23 cellular contexts compared by ENCODE assay signal in the genomic region with DNA sequence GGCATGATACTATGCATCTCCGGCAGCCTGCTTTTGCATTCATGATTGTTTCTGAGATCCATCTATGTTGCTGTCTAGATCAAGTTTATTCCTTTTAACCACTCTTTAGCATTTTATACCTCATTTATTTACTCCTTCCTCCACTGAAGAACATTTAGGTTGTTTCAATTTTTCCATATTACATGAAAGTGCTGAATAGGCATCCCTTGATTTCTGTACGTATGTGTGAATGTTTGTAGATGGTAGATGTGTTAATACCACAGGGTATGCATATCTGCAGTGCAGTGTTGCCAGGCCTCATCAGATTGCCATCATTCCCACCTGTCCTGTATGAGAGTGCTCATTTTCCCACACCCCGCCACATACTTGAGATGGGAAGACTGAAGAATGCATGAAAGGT.
"Had no signal": no experiment of that assay in that cellular context is flagged by ENCODE, and none has a peak within 500 bp of the region (broad histone marks: within the 10 kb centered on the region; RNA-seq: fewer than 3 reads in every experiment).

No MANE protein-coding gene starts in this region.

- H3K4me1 Mint-ChIP-seq: mesothelial cell of epicardium had no signal

- H3K27me3 Mint-ChIP-seq: activated naive CD8-positive, alpha-beta T cell treated with anti-CD3 and anti-CD28 coated beads, Interleukin-2, amount 10 ng/mL, durations not matched to agents 7 days and 5 days; naive thymus-derived CD4-positive, alpha-beta T cell; progenitor cell of endocrine pancreas had no signal

- H3K9me3 Mint-ChIP-seq: activated naive CD8-positive, alpha-beta T cell treated with anti-CD3 and anti-CD28 coated beads, Interleukin-2, amount 10 ng/mL, durations not matched to agents 7 days and 5 days; mesothelial cell of epicardium; naive thymus-derived CD4-positive, alpha-beta T cell had no signal

- ATAC-seq: activated CD4-positive, CD25-positive, alpha-beta regulatory T cell treated with anti-CD3 and anti-CD28 coated beads, Interleukin-2, amount 50 U/mL, for 24 hours; gastroesophageal sphincter; left colon; naive thymus-derived CD4-positive, alpha-beta T cell; right lobe of liver had no signal

- DNase-seq: activated CD4-positive, alpha-beta T cell treated with anti-CD3 and anti-CD28 coated beads for 48 hours; activated CD4-positive, alpha-beta T cell treated with anti-CD3 and anti-CD28 coated beads, Interleukin-2, amount 50 U/mL, for 48 hours; activated effector memory CD4-positive, alpha-beta T cell treated with Interleukin-2 at 50 U/mL for 16 hours; activated naive CD4-positive, alpha-beta T cell treated with Interleukin-2 at 50 U/mL for 16 hours; activated naive CD8-positive, alpha-beta T cell treated with anti-CD3 and anti-CD28 coated beads, Interleukin-2, amount 10 ng/mL, durations not matched to agents 7 days and 5 days; activated T-cell treated with anti-CD3 and anti-CD28 coated beads, Interleukin-2, amount 50 U/mL, for 1 hour; amniotic stem cell; central memory CD4-positive, alpha-beta T cell; effector CD8-positive, alpha-beta T cell; erythroblast; left colon; mammary epithelial cell; naive thymus-derived CD4-positive, alpha-beta T cell; ovary; right lobe of liver; stimulated activated CD4-positive, alpha-beta T cell treated with anti-CD3 and anti-CD28 coated beads, Interleukin-2, amount 100 ng/mL, for 48 hours; stimulated activated naive CD4-positive, alpha-beta T cell treated with Interleukin-2 at 50 U/mL for 16 hours; trophoblast cell; WERI-Rb-1 had no signal

- H3K4me3 Mint-ChIP-seq: activated naive CD8-positive, alpha-beta T cell treated with anti-CD3 and anti-CD28 coated beads, Interleukin-2, amount 10 ng/mL, durations not matched to agents 7 days and 5 days; mesothelial cell of epicardium; naive thymus-derived CD4-positive, alpha-beta T cell had no signal

- H3K27ac Mint-ChIP-seq: activated naive CD8-positive, alpha-beta T cell treated with anti-CD3 and anti-CD28 coated beads, Interleukin-2, amount 10 ng/mL, durations not matched to agents 7 days and 5 days; mesothelial cell of epicardium; progenitor cell of endocrine pancreas had no signal
